ENCODE assay signal across 8 cellular contexts in genomic region chr10:22325948-22326702, GRCh38. TPM values are rescaled to one million over a fixed set of nuclear protein-coding genes. Genes with fewer than 3 reads are reported as not detected.
DNase-seq lines count a peak whose midpoint lies in the region; ATAC-seq and TF ChIP-seq lines count a peak whose summit lies in the region.

No MANE protein-coding gene starts in this region.

- TF ChIP-seq CTCF in left ventricle myocardium inferior (IDR thresholded peaks at IDR 0.05; ENCODE audit: borderline replicate concordance) = peak; percentile 14
- peak in 1 of 7 experiments; percentile 11 for TF ChIP-seq CTCF in body of pancreas (IDR thresholded peaks at IDR 0.05)

- H3K27me3 ChIP-seq in left ventricle myocardium inferior (ENCODE audit: low read depth) = peaks cover 26% of the 10 kb centered on the region
- no peaks in the 10 kb centered on the region for H3K27me3 ChIP-seq in body of pancreas

- no peak for TF ChIP-seq POLR2A in body of pancreas (IDR thresholded peaks at IDR 0.05)

- ATAC-seq in body of pancreas (no peak), GM19467 (IDR thresholded peaks at IDR 0.05; ENCODE audit: unreplicated experiment) (no peak), GM21717 (IDR thresholded peaks at IDR 0.05; ENCODE audit: unreplicated experiment) (no peak)

- H3K36me3 ChIP-seq in left ventricle myocardium inferior (peaks cover 41% of the 10 kb centered on the region), body of pancreas (replicated peaks in 1 of 2; ENCODE audit: insufficient read depth in 1 of 2, low read depth in 2 of 2) (peaks cover 6 to 10% of the 10 kb centered on the region in 2 donors), mesodermal cell (ENCODE audit: control insufficient read depth, insufficient read depth, low read length) (peaks cover 12% of the 10 kb centered on the region)

- H3K4me3 ChIP-seq in left ventricle myocardium inferior (peak overlapping the region; percentile 74), body of pancreas (peak overlapping the region in 1 of 2 donors; percentile 43), mesodermal cell (ENCODE audit: extremely low read depth, insufficient read depth, low read length, poor library complexity, severe bottlenecking) (peak overlapping the region; percentile 38)

- no peaks in the 10 kb centered on the region for H3K9me3 ChIP-seq in left ventricle myocardium inferior (replicated peaks)
- H3K9me3 ChIP-seq in body of pancreas = no peaks in the 10 kb centered on the region
- H3K9me3 ChIP-seq in mesodermal cell (ENCODE audit: control insufficient read depth, low read length) = no peaks in the 10 kb centered on the region

- DNase-seq in left ventricle myocardium inferior (no peak), cardiac septum (ENCODE audit: low spot score) (no peak), body of pancreas (no peak), OCI-M1 (lab: John Stamatoyannopoulos, UW) (no peak), NCI-H226 (no peak)

- intact Hi-C loops in left ventricle myocardium inferior (cut with micrococcal nuclease) (no loop called here), cardiac septum (cut with DNase I) (loop anchor here (2.0 kb wide), 1 partner anchor 15 kb away; no protein-coding TSS in a partner anchor), body of pancreas (cut with DNase I) (no loop called here)

- H3K4me1 ChIP-seq in left ventricle myocardium inferior (peaks cover 47% of the 10 kb centered on the region), body of pancreas (peaks cover 36% of the 10 kb centered on the region), mesodermal cell (ENCODE audit: control insufficient read depth, insufficient read depth, low read length, poor library complexity, severe bottlenecking) (peaks cover 13% of the 10 kb centered on the region)

- WGBS in body of pancreas, 2 donors = 34 to 38% methylated on average over 16 to 18 of the region's 18 CpGs
- WGBS in mesodermal cell (ENCODE audit: insufficient coverage in 2 of 2), 2 experiments = 3 to 11% methylated on average over 9 to 12 of the region's 18 CpGs

- peak overlapping the region; percentile 73 for H3K27ac ChIP-seq in left ventricle myocardium inferior (replicated peaks)
- H3K27ac ChIP-seq in body of pancreas = peak overlapping the region in 3 of 4 donors; percentile 56 to 71 (median 69)
- H3K27ac ChIP-seq in mesodermal cell (ENCODE audit: low read depth, low read length, severe bottlenecking) = peak overlapping the region; percentile 50

RNA-seq across cellular contexts. Expression of gene BMI1, which starts 5.2 kb away (rescaled TPM):
- total RNA-seq in left ventricle myocardium inferior = 33.3 TPM
- total RNA-seq in cardiac septum = 44.1 TPM
- total RNA-seq in body of pancreas = 10 to 100 TPM; 24.7 to 38.7 TPM
- polyA plus RNA-seq in mesodermal cell (2013, experiment 1 of 2) = 16.6 TPM
- 24.3 TPM for polyA plus RNA-seq in mesodermal cell (2013, experiment 2 of 2)

RNA-seq across cellular contexts. Expression of gene COMMD3, which starts 9.9 kb away (rescaled TPM):
- total RNA-seq in left ventricle myocardium inferior = 89.7 TPM
- total RNA-seq in cardiac septum = 71.6 TPM
- 10 to 100 TPM; 14.8 to 32.7 TPM for total RNA-seq in body of pancreas
- polyA plus RNA-seq in mesodermal cell (2013, experiment 1 of 2) = 19.9 TPM
- polyA plus RNA-seq in mesodermal cell (2013, experiment 2 of 2) = 30.5 TPM

RNA-seq across cellular contexts. Expression of gene SPAG6, which starts 19.2 kb away (rescaled TPM):
- total RNA-seq in left ventricle myocardium inferior = not detected
- total RNA-seq in cardiac septum = not detected
- total RNA-seq in body of pancreas = under 1 TPM in 1 of 2 donors, not detected in 1; 0.26 TPM
- 0.18 TPM for polyA plus RNA-seq in mesodermal cell (2013, experiment 1 of 2)
- 0.20 TPM for polyA plus RNA-seq in mesodermal cell (2013, experiment 2 of 2)
